ENCODE assay signal across 17 cellular contexts in the genomic region with DNA sequence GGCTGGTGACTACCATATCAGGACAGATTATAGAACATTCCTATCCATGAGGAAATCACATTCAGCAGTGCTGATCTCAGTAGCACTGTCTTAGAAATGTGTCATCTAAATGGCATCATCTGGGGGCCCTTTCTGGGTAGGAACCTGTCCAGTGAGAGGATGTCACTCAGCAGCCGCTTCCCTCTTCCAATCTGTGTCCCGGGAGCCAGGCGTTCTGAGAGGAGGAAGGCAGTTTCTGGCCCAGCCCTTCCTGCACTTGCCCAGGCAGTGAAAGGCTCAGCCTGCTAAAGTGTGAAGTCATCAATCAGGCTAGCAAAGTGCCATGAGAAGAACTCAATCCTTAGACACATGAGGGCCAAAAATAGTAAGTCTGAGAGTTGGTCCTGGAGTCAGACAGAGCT. TPM values are rescaled to one million over a fixed set of nuclear protein-coding genes. Genes with fewer than 3 reads are reported as not detected.
DNase-seq lines count a peak whose midpoint lies in the region; ATAC-seq, FAIRE-seq and TF ChIP-seq lines count a peak whose summit lies in the region.
"Had no signal": no experiment of that assay in that cellular context is flagged by ENCODE, and none has a peak within 500 bp of the region (broad histone marks: within the 10 kb centered on the region; RNA-seq: fewer than 3 reads in every experiment).

No MANE protein-coding gene starts in this region.

- DNase-seq in EL (peak; percentile 83), RWPE2 (ENCODE audit: low spot score) (no peak), fibroblast of peridontal ligament (ENCODE audit: extremely low read depth) (peak; percentile 55), mesothelial cell of epicardium (ENCODE audit: low spot score in 2 of 2, unreplicated experiment in 2 of 2) (no peak), NCI-H2107 (lab: John Stamatoyannopoulos, UW) (no peak), small intestine (no peak)
- DNase-seq in stimulated activated CD4-positive, alpha-beta T cell treated with anti-CD3 and anti-CD28 coated beads, Interleukin-4, amount 100 ng/mL, for 1 hour: no peak
- DNase-seq: activated CD4-positive, CD25-positive, alpha-beta regulatory T cell treated with anti-CD3 and anti-CD28 coated beads, Interleukin-2, amount 50 U/mL, for 72 hours; activated effector memory CD4-positive, alpha-beta T cell treated with Interleukin-2 at 50 U/mL for 16 hours; CD8-positive, alpha-beta memory T cell; colonic mucosa; MV-4-11; natural killer cell; NCI-H524; stimulated activated CD8-positive, alpha-beta memory T cell treated with anti-CD3 and anti-CD28 coated beads, Interleukin-4, amount 100 ng/mL, for 48 hours had no signal

- peaks cover 6% of the 10 kb centered on the region for H3K4me1 Mint-ChIP-seq in mesothelial cell of epicardium

- H3K9me3 ChIP-seq in RWPE2 (ENCODE audit: severe bottlenecking): no peaks in the 10 kb centered on the region
- no peaks in the 10 kb centered on the region for H3K9me3 ChIP-seq in small intestine (ENCODE audit: control insufficient read depth, low read depth)
- H3K9me3 ChIP-seq: colonic mucosa, SJSA1 had no signal

- TF ChIP-seq CTCF in RWPE2 (IDR thresholded peaks at IDR 0.05; ENCODE audit: poor library complexity, severe bottlenecking) (no peak), mesothelial cell of epicardium (IDR thresholded peaks at IDR 0.05; ENCODE audit: unreplicated experiment) (no peak)

- peak; percentile 64 for ATAC-seq in RWPE2 (ENCODE audit: low read depth)
- no peak for ATAC-seq in HG02884 (IDR thresholded peaks at IDR 0.05; ENCODE audit: unreplicated experiment)
- ATAC-seq: natural killer cell had no signal

- H3K27ac ChIP-seq in RWPE2 (ENCODE audit: poor library complexity, severe bottlenecking): no peak overlapping the region
- H3K27ac ChIP-seq in small intestine (ENCODE audit: low read depth in 1 of 2, low read length in 1 of 2): no peak overlapping the region
- H3K27ac ChIP-seq: colonic mucosa, SJSA1 had no signal

- H3K36me3 ChIP-seq in RWPE2 (ENCODE audit: low read depth) (peaks cover 10% of the 10 kb centered on the region; the same call in 1 of the 2 replicates), small intestine (ENCODE audit: control insufficient read depth in 2 of 2, insufficient read depth in 2 of 2, low read length in 2 of 2) (peaks cover under 1 to 13% of the 10 kb centered on the region in 2 donors)
- H3K36me3 ChIP-seq: colonic mucosa had no signal

- H3K27ac Mint-ChIP-seq in mesothelial cell of epicardium: peak overlapping the region; percentile 7
- H3K27ac Mint-ChIP-seq: natural killer cell had no signal

- H3K4me3 ChIP-seq in RWPE2 (ENCODE audit: severe bottlenecking): no peak overlapping the region
- H3K4me3 ChIP-seq in small intestine (ENCODE audit: low read depth in 1 of 2, low read length in 2 of 2): no peak overlapping the region
- H3K4me3 ChIP-seq: colonic mucosa, SJSA1 had no signal

- FAIRE-seq in small intestine (lab: Jason Lieb, UNC): no peak

- H3K4me1 ChIP-seq in RWPE2 (ENCODE audit: insufficient read depth, poor library complexity, severe bottlenecking) (no peaks in the 10 kb centered on the region), small intestine (ENCODE audit: control insufficient read depth in 2 of 2, insufficient read depth in 1 of 2, low read depth in 1 of 2, low read length in 1 of 2) (no peaks in the 10 kb centered on the region)
- H3K4me1 ChIP-seq: colonic mucosa, SJSA1 had no signal

- H3K27me3 ChIP-seq in RWPE2 (ENCODE audit: insufficient read depth, poor library complexity, severe bottlenecking): no peaks in the 10 kb centered on the region
- H3K27me3 ChIP-seq in small intestine (ENCODE audit: control insufficient read depth in 2 of 2, insufficient read depth in 2 of 2, low read length in 2 of 2): no peaks in the 10 kb centered on the region
- H3K27me3 ChIP-seq: colonic mucosa, SJSA1 had no signal

- H3K9me3 Mint-ChIP-seq in mesothelial cell of epicardium: no peaks in the 10 kb centered on the region
- H3K9me3 Mint-ChIP-seq: CD8-positive, alpha-beta memory T cell had no signal

- H3K27me3 Mint-ChIP-seq in mesothelial cell of epicardium (ENCODE audit: low read depth): no peaks in the 10 kb centered on the region
- H3K27me3 Mint-ChIP-seq: CD8-positive, alpha-beta memory T cell had no signal

- H3K36me3 Mint-ChIP-seq in mesothelial cell of epicardium: peaks cover 24% of the 10 kb centered on the region

- H3K4me3 Mint-ChIP-seq in mesothelial cell of epicardium: no peak overlapping the region
- H3K4me3 Mint-ChIP-seq: CD8-positive, alpha-beta memory T cell; natural killer cell had no signal

- WGBS in small intestine, 3 donors: 81 to 94% (median 90%) methylated on average over 3 of the region's 3 CpGs

RNA-seq across cellular contexts. Expression of gene RAB4A, which starts 25.6 kb away (rescaled TPM):
- total RNA-seq in mesothelial cell of epicardium: 58.7 to 66.5 TPM (median 59.8 TPM) in 3 replicates
- polyA plus RNA-seq in small intestine: 10 to 100 TPM; 30.0 to 37.6 (median 31.9) TPM

RNA-seq across cellular contexts. Expression of gene CCSAP, which starts 46.3 kb away (rescaled TPM):
- 7.6 to 8.6 TPM (median 8.3 TPM) in 3 replicates for total RNA-seq in mesothelial cell of epicardium
- 1 to 10 TPM in 2 of 3 donors, under 1 TPM in 1; 0.89 to 2.9 (median 1.1) TPM for polyA plus RNA-seq in small intestine

Comparison
In these comparisons a context has a peak if more than half of its experiments do, and no peak if none do; other contexts are left out.
1. DNase-seq: peak in EL (single experiment) and fibroblast of peridontal ligament (single experiment); none in RWPE2 (single experiment), mesothelial cell of epicardium (0 of 2), NCI-H2107 (single experiment), stimulated activated CD4-positive, alpha-beta T cell treated with anti-CD3 and anti-CD28 coated beads, Interleukin-4, amount 100 ng/mL, for 1 hour (single experiment) and small intestine (single experiment).